21 cellular contexts compared by ENCODE assay signal in the genomic region with DNA sequence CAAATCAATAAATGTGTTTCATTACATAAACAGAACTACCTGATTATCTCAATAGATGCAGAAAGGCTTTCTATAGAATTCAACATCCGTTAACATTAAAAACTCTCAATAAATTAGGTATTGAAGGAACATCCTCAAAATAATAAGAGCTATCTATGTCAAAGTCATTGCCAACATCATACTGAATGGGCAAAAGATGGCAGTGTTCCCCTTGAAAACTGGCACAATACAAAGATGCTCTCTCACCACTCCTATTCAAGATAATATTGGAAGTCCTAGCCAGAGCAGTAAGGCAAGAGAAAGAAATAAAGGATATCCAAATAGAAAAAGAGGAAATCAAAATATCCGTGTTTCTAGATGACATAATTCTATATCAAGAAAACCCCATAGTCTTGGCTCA.
"Had no signal": no experiment of that assay in that cellular context is flagged by ENCODE, and none has a peak within 500 bp of the region (broad histone marks: within the 10 kb centered on the region; RNA-seq: fewer than 3 reads in every experiment).

No MANE protein-coding gene starts in this region.

- H3K4me3 ChIP-seq: body of pancreas, dorsolateral prefrontal cortex, esophagus muscularis mucosa, mucosa of descending colon, spleen, tibial nerve had no signal

- H3K27me3 ChIP-seq: body of pancreas, esophagus muscularis mucosa, foreskin keratinocyte, neutrophil, spleen, tibial nerve had no signal

- H3K27me3 Mint-ChIP-seq: activated naive CD4-positive, alpha-beta T cell treated with anti-CD3 and anti-CD28 coated beads, Interleukin-2, amount 50 U/mL, for 24 hours; central memory CD8-positive, alpha-beta T cell; progenitor cell of endocrine pancreas; stimulated activated memory B cell treated with anti-CD40 and anti-IgM and Interleukin-4, amounts not matched to agents 10 μg/mL and 1 μg/mL and 100 μg/mL, for 72 hours; T-helper 17 cell had no signal

- H3K9me3 ChIP-seq: body of pancreas, mucosa of descending colon, neutrophil, tibial nerve had no signal

- H3K27ac ChIP-seq: body of pancreas, dorsolateral prefrontal cortex, esophagus muscularis mucosa, foreskin keratinocyte, neutrophil, spleen, tibial nerve had no signal

- H3K4me1 Mint-ChIP-seq: activated naive CD4-positive, alpha-beta T cell treated with anti-CD3 and anti-CD28 coated beads, Interleukin-2, amount 50 U/mL, for 24 hours; central memory CD8-positive, alpha-beta T cell; naive thymus-derived CD8-positive, alpha-beta T cell; stimulated activated memory B cell treated with anti-CD40 and anti-IgM and Interleukin-4, amounts not matched to agents 10 μg/mL and 1 μg/mL and 100 μg/mL, for 72 hours; T-helper 17 cell had no signal

- H3K36me3 Mint-ChIP-seq: activated naive CD4-positive, alpha-beta T cell treated with anti-CD3 and anti-CD28 coated beads, Interleukin-2, amount 50 U/mL, for 24 hours; naive thymus-derived CD8-positive, alpha-beta T cell; stimulated activated memory B cell treated with anti-CD40 and anti-IgM and Interleukin-4, amounts not matched to agents 10 μg/mL and 1 μg/mL and 100 μg/mL, for 72 hours had no signal

- H3K36me3 ChIP-seq: esophagus muscularis mucosa, neutrophil, spleen, tibial nerve had no signal

- FAIRE-seq: endometrium had no signal

- H3K4me3 Mint-ChIP-seq: activated naive CD4-positive, alpha-beta T cell treated with anti-CD3 and anti-CD28 coated beads, Interleukin-2, amount 50 U/mL, for 24 hours; central memory CD8-positive, alpha-beta T cell; naive thymus-derived CD8-positive, alpha-beta T cell; stimulated activated memory B cell treated with anti-CD40 and anti-IgM and Interleukin-4, amounts not matched to agents 10 μg/mL and 1 μg/mL and 100 μg/mL, for 72 hours; T-helper 17 cell had no signal

- H3K27ac Mint-ChIP-seq: activated naive CD4-positive, alpha-beta T cell treated with anti-CD3 and anti-CD28 coated beads, Interleukin-2, amount 50 U/mL, for 24 hours; naive thymus-derived CD8-positive, alpha-beta T cell; progenitor cell of endocrine pancreas; stimulated activated memory B cell treated with anti-CD40 and anti-IgM and Interleukin-4, amounts not matched to agents 10 μg/mL and 1 μg/mL and 100 μg/mL, for 72 hours; T-helper 17 cell had no signal

- DNase-seq: activated effector memory CD4-positive, alpha-beta T cell treated with Interleukin-2 at 50 U/mL for 16 hours; activated T-cell treated with anti-CD3 and anti-CD28 coated beads, Interleukin-2, amount 50 U/mL, for 1 hour; amniotic stem cell; body of pancreas; dorsolateral prefrontal cortex; left colon; mucosa of descending colon; naive thymus-derived CD8-positive, alpha-beta T cell; right cardiac atrium; spleen; stimulated activated CD4-positive, alpha-beta T cell treated with anti-CD3 and anti-CD28 coated beads, Interleukin-1b, Interleukin-23, amount 100 ng/mL, for 48 hours; T-helper 17 cell had no signal

- ATAC-seq: body of pancreas; foreskin keratinocyte; left colon; mucosa of descending colon; naive thymus-derived CD8-positive, alpha-beta T cell; right cardiac atrium; stimulated activated memory B cell treated with anti-CD40 and anti-IgM and Interleukin-4, amounts not matched to agents 10 μg/mL and 1 μg/mL and 100 μg/mL, for 72 hours; T-helper 17 cell had no signal

- H3K4me1 ChIP-seq: body of pancreas, esophagus muscularis mucosa, foreskin keratinocyte, spleen, tibial nerve had no signal
